9 cellular contexts compared by ENCODE assay signal in genomic region chr3:8380904-8381704, GRCh38.
"Had no signal": no experiment of that assay in that cellular context is flagged by ENCODE, and none has a peak within 500 bp of the region (broad histone marks: within the 10 kb centered on the region; RNA-seq: fewer than 3 reads in every experiment).

No MANE protein-coding gene starts in this region.

- H3K4me3 ChIP-seq: GM23338, K562 had no signal

- ATAC-seq: GM23338, K562 had no signal

- DNase-seq: H9, HCEC 1CT, IMR-90, KG1 had no signal

- H2AFZ ChIP-seq: GM23338 had no signal

- FAIRE-seq: H1, H54, K562 had no signal

- H3K27ac ChIP-seq: HL-60 had no signal

- H3K4me2 ChIP-seq: GM23338 had no signal
